ENCODE assay signal across 12 cellular contexts in genomic region chr16:10979717-10980601, GRCh38. TPM values are rescaled to one million over a fixed set of nuclear protein-coding genes. Genes with fewer than 3 reads are reported as not detected.
DNase-seq lines count a peak whose midpoint lies in the region; ATAC-seq, FAIRE-seq and TF ChIP-seq lines count a peak whose summit lies in the region.
"Had no signal": no experiment of that assay in that cellular context is flagged by ENCODE, and none has a peak within 500 bp of the region (broad histone marks: within the 10 kb centered on the region; RNA-seq: fewer than 3 reads in every experiment).

No MANE protein-coding gene starts in this region.

- no peak overlapping the region for H3K4me3 ChIP-seq in epithelial cell of esophagus (ENCODE audit: low read length)
- H3K4me3 ChIP-seq in upper lobe of left lung: no peak overlapping the region
- H3K4me3 ChIP-seq in small intestine (ENCODE audit: low read depth in 1 of 2, low read length in 2 of 2): no peak overlapping the region

- peak overlapping the region; percentile 69 for H3K27ac Mint-ChIP-seq in activated CD8-positive, alpha-beta T cell treated with anti-CD3 and anti-CD28 coated beads, Interleukin-2, amount 10 ng/mL, durations not matched to agents 7 days and 5 days
- no peak overlapping the region for H3K27ac Mint-ChIP-seq in activated CD8-positive, alpha-beta T cell treated with anti-CD3 and anti-CD28 coated beads for 36 hours
- peak overlapping the region; percentile 87 for H3K27ac Mint-ChIP-seq in memory B cell

- DNase-seq in activated CD8-positive, alpha-beta T cell treated with anti-CD3 and anti-CD28 coated beads, Interleukin-2, amount 10 ng/mL, durations not matched to agents 7 days and 5 days: no peak
- DNase-seq in activated CD8-positive, alpha-beta T cell treated with anti-CD3 and anti-CD28 coated beads for 36 hours: no peak
- DNase-seq in epithelial cell of esophagus (ENCODE audit: low read depth): peak; percentile 83
- no peak for DNase-seq in memory B cell (ENCODE audit: low spot score in 2 of 2)
- DNase-seq in upper lobe of left lung: peak in 1 of 2 donors; percentile 44
- no peak for DNase-seq in LoVo (ENCODE audit: low spot score)
- DNase-seq in small intestine: no peak
- DNase-seq: amniotic stem cell; NCI-H524 treated with DMSO at 0.1 percent for 48 hours; stimulated activated naive CD8-positive, alpha-beta T cell treated with anti-CD3 and anti-CD28 coated beads, Interleukin-15, Interleukin-2, amounts not matched to agents 100 U/mL and 50 U/mL, for 24 hours had no signal

- TF ChIP-seq POLR2A in upper lobe of left lung (IDR thresholded peaks at IDR 0.05): no peak

- no peak overlapping the region for H3K4me3 Mint-ChIP-seq in activated CD8-positive, alpha-beta T cell treated with anti-CD3 and anti-CD28 coated beads, Interleukin-2, amount 10 ng/mL, durations not matched to agents 7 days and 5 days
- no peak overlapping the region for H3K4me3 Mint-ChIP-seq in activated CD8-positive, alpha-beta T cell treated with anti-CD3 and anti-CD28 coated beads for 36 hours
- no peak overlapping the region for H3K4me3 Mint-ChIP-seq in memory B cell

- no peak for TF ChIP-seq CTCF in activated CD8-positive, alpha-beta T cell treated with anti-CD3 and anti-CD28 coated beads for 36 hours (IDR thresholded peaks at IDR 0.05)
- TF ChIP-seq CTCF in epithelial cell of esophagus (IDR thresholded peaks at IDR 0.05; ENCODE audit: insufficient read depth, low read depth, low read length, missing control alignments) (no peak), upper lobe of left lung (IDR thresholded peaks at IDR 0.05) (peak in 2 of 6 experiments; percentile 5 to 48)

- no peak for FAIRE-seq in small intestine (lab: Jason Lieb, UNC)
- FAIRE-seq: A204.1 had no signal

- peak in 1 of 4 donors; percentile 35 for TF ChIP-seq EP300 in upper lobe of left lung (IDR thresholded peaks at IDR 0.05)

- H3K4me1 Mint-ChIP-seq in activated CD8-positive, alpha-beta T cell treated with anti-CD3 and anti-CD28 coated beads, Interleukin-2, amount 10 ng/mL, durations not matched to agents 7 days and 5 days (ENCODE audit: low read depth): peaks cover 81% of the 10 kb centered on the region
- peaks cover 10% of the 10 kb centered on the region for H3K4me1 Mint-ChIP-seq in activated CD8-positive, alpha-beta T cell treated with anti-CD3 and anti-CD28 coated beads for 36 hours (ENCODE audit: low read depth)
- peaks cover 21% of the 10 kb centered on the region for H3K4me1 Mint-ChIP-seq in memory B cell

- CTCF ChIA-PET in activated CD8-positive, alpha-beta T cell treated with anti-CD3 and anti-CD28 coated beads, Interleukin-2, amount 10 ng/mL, durations not matched to agents 7 days and 5 days (lab: Charles Lee): interaction anchor here (0.6 to 2.2 kb wide), 12 partner anchors 9 to 416 kb away, joined by 3 to 16 read pairs (median 3); partner anchors contain the start of gene SOCS1
- CTCF ChIA-PET in activated CD8-positive, alpha-beta T cell treated with anti-CD3 and anti-CD28 coated beads for 36 hours (lab: Charles Lee): interaction anchor here (0.9 to 2.3 kb wide), 7 partner anchors 9 to 416 kb away, joined by 3 to 15 read pairs (median 4); no protein-coding TSS in a partner anchor

- no peaks in the 10 kb centered on the region for H3K27me3 Mint-ChIP-seq in activated CD8-positive, alpha-beta T cell treated with anti-CD3 and anti-CD28 coated beads, Interleukin-2, amount 10 ng/mL, durations not matched to agents 7 days and 5 days (ENCODE audit: low read depth)
- no peaks in the 10 kb centered on the region for H3K27me3 Mint-ChIP-seq in activated CD8-positive, alpha-beta T cell treated with anti-CD3 and anti-CD28 coated beads for 36 hours
- no peaks in the 10 kb centered on the region for H3K27me3 Mint-ChIP-seq in memory B cell

- H3K9me3 ChIP-seq in upper lobe of left lung (no peaks in the 10 kb centered on the region), small intestine (ENCODE audit: control insufficient read depth, low read depth) (no peaks in the 10 kb centered on the region)

- intact Hi-C loops in activated CD8-positive, alpha-beta T cell treated with anti-CD3 and anti-CD28 coated beads for 36 hours (cut with micrococcal nuclease): no loop called here

- peaks cover 68% of the 10 kb centered on the region for H3K36me3 Mint-ChIP-seq in activated CD8-positive, alpha-beta T cell treated with anti-CD3 and anti-CD28 coated beads, Interleukin-2, amount 10 ng/mL, durations not matched to agents 7 days and 5 days (ENCODE audit: low read depth)
- peaks cover 23% of the 10 kb centered on the region for H3K36me3 Mint-ChIP-seq in activated CD8-positive, alpha-beta T cell treated with anti-CD3 and anti-CD28 coated beads for 36 hours (ENCODE audit: low read depth)
- peaks cover 9% of the 10 kb centered on the region for H3K36me3 Mint-ChIP-seq in memory B cell

- H3K36me3 ChIP-seq in upper lobe of left lung (peaks cover 0 to 65% (median 16%) of the 10 kb centered on the region in 4 donors), small intestine (ENCODE audit: control insufficient read depth in 2 of 2, insufficient read depth in 2 of 2, low read length in 2 of 2) (peaks cover 8 to 15% of the 10 kb centered on the region in 2 donors)

- H3K27me3 ChIP-seq in upper lobe of left lung (no peaks in the 10 kb centered on the region), small intestine (ENCODE audit: control insufficient read depth in 2 of 2, insufficient read depth in 2 of 2, low read length in 2 of 2) (no peaks in the 10 kb centered on the region)

- POLR2A ChIA-PET in activated CD8-positive, alpha-beta T cell treated with anti-CD3 and anti-CD28 coated beads, Interleukin-2, amount 10 ng/mL, durations not matched to agents 7 days and 5 days (lab: Charles Lee): interaction anchor here (1.4 kb wide), 1 partner anchor 276 kb away, joined by 6 read pairs; the partner anchor contains the start of gene SOCS1
- POLR2A ChIA-PET in activated CD8-positive, alpha-beta T cell treated with anti-CD3 and anti-CD28 coated beads for 36 hours (lab: Charles Lee): no interaction called here

- H3K9me3 Mint-ChIP-seq in activated CD8-positive, alpha-beta T cell treated with anti-CD3 and anti-CD28 coated beads, Interleukin-2, amount 10 ng/mL, durations not matched to agents 7 days and 5 days (ENCODE audit: insufficient read depth): no peaks in the 10 kb centered on the region
- no peaks in the 10 kb centered on the region for H3K9me3 Mint-ChIP-seq in activated CD8-positive, alpha-beta T cell treated with anti-CD3 and anti-CD28 coated beads for 36 hours
- H3K9me3 Mint-ChIP-seq in memory B cell: no peaks in the 10 kb centered on the region

- H3K4me1 ChIP-seq in upper lobe of left lung (peaks cover 5 to 20% (median 12%) of the 10 kb centered on the region in 4 donors), small intestine (ENCODE audit: control insufficient read depth in 2 of 2, insufficient read depth in 1 of 2, low read depth in 1 of 2, low read length in 1 of 2) (no peaks in the 10 kb centered on the region)

- H3K27ac ChIP-seq in upper lobe of left lung (peak overlapping the region; percentile 63 to 71 (median 66)), small intestine (ENCODE audit: low read depth in 1 of 2, low read length in 1 of 2) (peak overlapping the region in 1 of 2 donors; percentile 52)

- WGBS in upper lobe of left lung, 2 donors: 52 to 61% methylated on average over 15 to 19 of the region's 19 CpGs
- WGBS in small intestine, 3 donors: 62 to 71% (median 64%) methylated on average over 19 of the region's 19 CpGs

- ATAC-seq in activated CD8-positive, alpha-beta T cell treated with anti-CD3 and anti-CD28 coated beads, Interleukin-2, amount 10 ng/mL, durations not matched to agents 7 days and 5 days: no peak
- no peak for ATAC-seq in activated CD8-positive, alpha-beta T cell treated with anti-CD3 and anti-CD28 coated beads for 36 hours
- ATAC-seq in memory B cell (ENCODE audit: low read depth) (no peak), upper lobe of left lung (ENCODE audit: low FRiP score in 2 of 2) (peak; percentile 81 to 88), GM21360 (IDR thresholded peaks at IDR 0.05; ENCODE audit: unreplicated experiment) (no peak)
- ATAC-seq: stimulated activated naive CD8-positive, alpha-beta T cell treated with anti-CD3 and anti-CD28 coated beads, Interleukin-15, Interleukin-2, amounts not matched to agents 100 U/mL and 50 U/mL, for 24 hours had no signal

RNA-seq across cellular contexts. Expression of gene CLEC16A, which starts 35.6 kb away (rescaled TPM):
- total RNA-seq in activated CD8-positive, alpha-beta T cell treated with anti-CD3 and anti-CD28 coated beads, Interleukin-2, amount 10 ng/mL, durations not matched to agents 7 days and 5 days: 10 to 100 TPM; 32.8 to 38.5 TPM
- 10 to 100 TPM; 20.4 to 21.7 TPM for total RNA-seq in activated CD8-positive, alpha-beta T cell treated with anti-CD3 and anti-CD28 coated beads for 36 hours
- total RNA-seq in upper lobe of left lung: 10 to 100 TPM; 33.3 to 85.9 (median 46.4) TPM
- 10 to 100 TPM; 13.2 to 23.5 (median 14.9) TPM for polyA plus RNA-seq in small intestine

RNA-seq across cellular contexts. Expression of gene DEXI, which starts 37.7 kb away (rescaled TPM):
- 10 to 100 TPM; 31.9 TPM for total RNA-seq in activated CD8-positive, alpha-beta T cell treated with anti-CD3 and anti-CD28 coated beads, Interleukin-2, amount 10 ng/mL, durations not matched to agents 7 days and 5 days
- 10 to 100 TPM; 24.8 to 25.3 TPM for total RNA-seq in activated CD8-positive, alpha-beta T cell treated with anti-CD3 and anti-CD28 coated beads for 36 hours
- 10 to 100 TPM; 28.4 to 87.0 (median 55.1) TPM for total RNA-seq in upper lobe of left lung
- polyA plus RNA-seq in small intestine: 10 to 100 TPM; 23.0 to 28.8 (median 23.7) TPM

Comparison
In these comparisons a context has a peak if more than half of its experiments do, and no peak if none do; other contexts are left out.
1. ATAC-seq: peak in upper lobe of left lung (2 of 2); none in activated CD8-positive, alpha-beta T cell treated with anti-CD3 and anti-CD28 coated beads, Interleukin-2, amount 10 ng/mL, durations not matched to agents 7 days and 5 days (single experiment), activated CD8-positive, alpha-beta T cell treated with anti-CD3 and anti-CD28 coated beads for 36 hours (single experiment), memory B cell (single experiment) and GM21360 (single experiment).